ENCODE assay signal across 33 cellular contexts in the genomic region with DNA sequence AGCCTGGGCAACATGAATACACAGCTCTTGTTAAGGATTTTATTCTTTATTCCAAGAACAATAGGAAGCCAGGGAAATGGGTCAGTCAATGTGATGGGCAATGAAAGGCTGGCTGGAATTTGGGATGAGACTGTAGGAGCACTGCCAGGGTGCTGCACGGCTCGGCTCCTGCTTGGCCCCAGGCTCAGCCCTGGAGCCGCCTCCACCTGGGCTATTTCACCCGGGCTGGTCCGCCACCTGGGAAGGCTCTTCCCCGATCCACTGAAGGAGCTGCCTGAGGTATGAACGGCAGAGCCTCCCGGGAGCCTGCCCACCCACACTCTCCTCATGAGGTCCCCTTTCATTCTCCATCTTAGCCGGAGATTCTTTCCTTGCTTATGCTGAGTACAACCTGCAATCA.
DNase-seq lines count a peak whose midpoint lies in the region; ATAC-seq and TF ChIP-seq lines count a peak whose summit lies in the region.
"Had no signal": no experiment of that assay in that cellular context is flagged by ENCODE, and none has a peak within 500 bp of the region (broad histone marks: within the 10 kb centered on the region; RNA-seq: fewer than 3 reads in every experiment).

No MANE protein-coding gene starts in this region.

- H3K4me1 Mint-ChIP-seq in chondrocyte (ENCODE audit: low read depth), result peaks cover 2% of the 10 kb centered on the region

- no peak overlapping the region for H2AFZ ChIP-seq in neuronal stem cell (ENCODE audit: low read length)

- H2BK120ac ChIP-seq in neuronal stem cell (ENCODE audit: low read depth, low read length), result no peak overlapping the region

- no peak overlapping the region for H3K27ac ChIP-seq in left ventricle myocardium inferior (replicated peaks)
- H3K27ac ChIP-seq in neuronal stem cell (replicated peaks; ENCODE audit: low read length), result no peak overlapping the region
- H3K27ac ChIP-seq: 22Rv1; A549; BLaER1; BLaER1 treated with 17β-estradiol and CSF1 and Interleukin-3, amounts not matched to agents 10 nM and 100 nM; C4-2B had no signal

- no peak overlapping the region for H2AK5ac ChIP-seq in neuronal stem cell (ENCODE audit: low read depth, low read length)

- no CpG with 5 or more reads among the region's 9 CpGs for WGBS in neuronal stem cell (ENCODE audit: extremely low coverage in 2 of 2, insufficient read length in 2 of 2, insufficient replicate concordance in 1 of 2), 2 donors

- H3K14ac ChIP-seq in neuronal stem cell (ENCODE audit: low read length), result no peak overlapping the region

- H3K36me3 ChIP-seq in left ventricle myocardium inferior (no peaks in the 10 kb centered on the region), neuronal stem cell (replicated peaks in 1 of 2; ENCODE audit: control insufficient read depth in 2 of 2, insufficient read depth in 2 of 2, low read length in 2 of 2) (no peaks in the 10 kb centered on the region)
- H3K36me3 ChIP-seq: BE2C; BLaER1; BLaER1 treated with 17β-estradiol and CSF1 and Interleukin-3, amounts not matched to agents 10 nM and 100 nM had no signal

- H3K4me1 ChIP-seq in left ventricle myocardium inferior (no peaks in the 10 kb centered on the region), neuronal stem cell (ENCODE audit: control insufficient read depth in 2 of 2, insufficient read depth in 1 of 2, low read depth in 1 of 2, low read length in 2 of 2) (no peaks in the 10 kb centered on the region)
- H3K4me1 ChIP-seq: BE2C, Caco-2 had no signal

- H3K9ac ChIP-seq in neuronal stem cell (ENCODE audit: low read depth, low read length, poor library complexity), result no peak overlapping the region
- H3K9ac ChIP-seq: BLaER1; BLaER1 treated with 17β-estradiol and CSF1 and Interleukin-3, amounts not matched to agents 10 nM and 100 nM had no signal

- H3K36me3 Mint-ChIP-seq in chondrocyte (ENCODE audit: low read depth), result no peaks in the 10 kb centered on the region
- H3K36me3 Mint-ChIP-seq: CD14-positive monocyte; CD4-positive, alpha-beta memory T cell; CD4-positive, CD25-positive, alpha-beta regulatory T cell; CD8-positive, alpha-beta memory T cell; CD8-positive, alpha-beta T cell had no signal

- peaks cover 3% of the 10 kb centered on the region for H3K9me3 Mint-ChIP-seq in chondrocyte (ENCODE audit: low read depth)
- H3K9me3 Mint-ChIP-seq: CD4-positive, alpha-beta T cell; CD8-positive, alpha-beta T cell had no signal

- H3K4me3 ChIP-seq in left ventricle myocardium inferior, result no peak overlapping the region
- no peak overlapping the region for H3K4me3 ChIP-seq in neuronal stem cell (ENCODE audit: low read length in 2 of 2)
- H3K4me3 ChIP-seq: A549; BLaER1; BLaER1 treated with 17β-estradiol and CSF1 and Interleukin-3, amounts not matched to agents 10 nM and 100 nM had no signal

- no peak overlapping the region for H2BK15ac ChIP-seq in neuronal stem cell (ENCODE audit: low read length)

- H3K4me3 Mint-ChIP-seq in chondrocyte (ENCODE audit: unreplicated experiment), result no peak overlapping the region
- H3K4me3 Mint-ChIP-seq: B cell; CD14-positive monocyte; CD4-positive, alpha-beta memory T cell; CD4-positive, alpha-beta T cell; CD4-positive, CD25-positive, alpha-beta regulatory T cell; CD8-positive, alpha-beta memory T cell; CD8-positive, alpha-beta T cell had no signal

- DNase-seq in cardiac septum (ENCODE audit: low spot score) (peak; percentile 46), left ventricle myocardium inferior (no peak), chondrocyte (ENCODE audit: low spot score) (peak; percentile 26), neuronal stem cell (ENCODE audit: low spot score) (no peak), NCI-H82 (lab: John Stamatoyannopoulos, UW) (no peak)
- DNase-seq: 8988T; ACHN; AML-193; BE2C; C1 segment of cervical spinal cord; Caco-2; Calu3; CD4-positive, alpha-beta memory T cell; CD4-positive, alpha-beta T cell; CD4-positive, CD25-positive, alpha-beta regulatory T cell; CD8-positive, alpha-beta memory T cell; CD8-positive, alpha-beta T cell; COR-L47; DMS 273 treated with DMSO at 0.1 percent for 48 hours; DMS153; DMS53; DMS79; DMS79 treated with DMSO at 0.1 percent for 48 hours; DND-41; EL had no signal

- no peak for ATAC-seq in GM21447 (IDR thresholded peaks at IDR 0.05; ENCODE audit: unreplicated experiment)
- ATAC-seq: A549; CD8-positive, alpha-beta T cell had no signal

- H2BK5ac ChIP-seq in neuronal stem cell (ENCODE audit: low read length), result no peak overlapping the region

- TF ChIP-seq CTCF in left ventricle myocardium inferior (IDR thresholded peaks at IDR 0.05; ENCODE audit: borderline replicate concordance) (no peak), chondrocyte (IDR thresholded peaks at IDR 0.05) (no peak)

- no peak overlapping the region for H2BK12ac ChIP-seq in neuronal stem cell (ENCODE audit: low read length)

- H3K18ac ChIP-seq in neuronal stem cell (ENCODE audit: low read length), result peak overlapping the region; percentile 18

- intact Hi-C loops in cardiac septum (cut with DNase I), result no loop called here
- intact Hi-C loops in left ventricle myocardium inferior (cut with micrococcal nuclease), result no loop called here

- no peak overlapping the region for H3K23ac ChIP-seq in neuronal stem cell (ENCODE audit: low read depth, low read length, poor library complexity)

- no peaks in the 10 kb centered on the region for H3K27me3 Mint-ChIP-seq in chondrocyte (ENCODE audit: low read depth)
- H3K27me3 Mint-ChIP-seq: CD4-positive, alpha-beta T cell had no signal

- no peak overlapping the region for H3K4me2 ChIP-seq in neuronal stem cell (ENCODE audit: insufficient read depth, low read length, poor library complexity, severe bottlenecking)
- H3K4me2 ChIP-seq: A549; BLaER1; BLaER1 treated with 17β-estradiol and CSF1 and Interleukin-3, amounts not matched to agents 10 nM and 100 nM had no signal

- peaks cover 5% of the 10 kb centered on the region for H3K27me3 ChIP-seq in left ventricle myocardium inferior (ENCODE audit: low read depth)
- no peaks in the 10 kb centered on the region for H3K27me3 ChIP-seq in neuronal stem cell (ENCODE audit: control insufficient read depth in 3 of 3, insufficient read depth in 3 of 3, low read depth in 1 of 3, low read length in 3 of 3)
- H3K27me3 ChIP-seq: BE2C; BLaER1; BLaER1 treated with 17β-estradiol and CSF1 and Interleukin-3, amounts not matched to agents 10 nM and 100 nM had no signal

- no peak overlapping the region for H3K27ac Mint-ChIP-seq in chondrocyte (ENCODE audit: unreplicated experiment)
- H3K27ac Mint-ChIP-seq: B cell; CD14-positive monocyte; CD4-positive, alpha-beta memory T cell; CD4-positive, alpha-beta T cell; CD4-positive, CD25-positive, alpha-beta regulatory T cell; CD8-positive, alpha-beta T cell had no signal

- no peak overlapping the region for H4K8ac ChIP-seq in neuronal stem cell (ENCODE audit: low read depth, low read length)

- no peak overlapping the region for H3K4ac ChIP-seq in neuronal stem cell (ENCODE audit: low read length)

- H3K9me3 ChIP-seq in left ventricle myocardium inferior (replicated peaks) (peaks cover 18% of the 10 kb centered on the region), neuronal stem cell (replicated peaks in 1 of 2; ENCODE audit: control insufficient read depth in 2 of 2, insufficient read depth in 1 of 2, low read depth in 1 of 2, low read length in 2 of 2) (peaks cover 0 to 2% of the 10 kb centered on the region in 2 donors)
- H3K9me3 ChIP-seq: BE2C, Caco-2 had no signal

- no peak overlapping the region for H4K91ac ChIP-seq in neuronal stem cell (ENCODE audit: low read depth, low read length, poor library complexity)

- no peaks in the 10 kb centered on the region for H3K79me1 ChIP-seq in neuronal stem cell (ENCODE audit: low read depth, low read length)

Comparison
In these comparisons a context has a peak if more than half of its experiments do, and no peak if none do; other contexts are left out.
1. DNase-seq: peak in cardiac septum (single experiment) and chondrocyte (single experiment); none in left ventricle myocardium inferior (single experiment), neuronal stem cell (single experiment) and NCI-H82 (single experiment).